13 cellular contexts compared by ENCODE assay signal in the genomic region with DNA sequence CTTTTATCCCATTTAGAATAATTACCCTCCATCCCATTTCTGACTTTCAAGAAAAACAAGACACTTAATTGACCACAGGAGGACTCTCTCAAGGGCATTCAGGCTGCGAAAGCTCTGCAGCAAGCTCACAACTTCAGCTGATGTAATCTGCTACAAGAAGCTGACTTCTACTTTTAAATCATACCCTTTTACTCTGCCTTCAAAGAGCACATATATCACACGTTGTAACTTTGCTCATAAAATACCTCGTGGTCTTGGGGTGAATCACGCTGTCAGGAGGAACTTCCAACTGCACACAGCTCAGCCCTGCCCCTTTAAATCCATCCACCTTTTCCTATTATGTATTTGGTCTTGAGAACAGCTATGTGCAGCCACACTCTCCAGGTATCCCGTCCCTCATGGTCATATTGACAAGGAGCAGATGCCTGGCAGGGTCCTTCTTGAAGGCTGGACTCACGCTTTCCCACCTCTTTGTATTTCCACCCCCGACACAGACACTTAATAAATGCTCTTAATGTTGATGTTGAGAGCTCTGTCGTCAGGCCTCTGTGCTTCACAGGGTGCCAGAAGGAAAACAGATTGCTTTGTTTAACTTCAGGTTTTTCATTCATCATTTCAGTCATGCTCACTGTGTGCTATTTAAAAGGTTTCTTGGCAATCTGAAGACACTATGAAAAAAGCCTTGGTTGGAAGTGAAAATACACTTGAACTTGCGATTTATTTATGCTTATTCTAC. TPM values are rescaled to one million over a fixed set of nuclear protein-coding genes. Genes with fewer than 3 reads are reported as not detected.
A peak's percentile ranks its signal among the peaks of the same experiment; 100 is the strongest.
DNase-seq lines count a peak whose midpoint lies in the region; ATAC-seq and TF ChIP-seq lines count a peak whose summit lies in the region.
"Had no signal": no experiment of that assay in that cellular context is flagged by ENCODE, and none has a peak within 500 bp of the region (broad histone marks: within the 10 kb centered on the region; RNA-seq: fewer than 3 reads in every experiment).

No MANE protein-coding gene starts in this region.

- no peaks in the 10 kb centered on the region for H3K27me3 ChIP-seq in lower lobe of right lung (ENCODE audit: low read depth)
- H3K27me3 ChIP-seq: ascending aorta, upper lobe of left lung had no signal

- no peaks in the 10 kb centered on the region for H3K4me1 ChIP-seq in lower lobe of right lung
- H3K4me1 ChIP-seq: ascending aorta had no signal

- ATAC-seq in GM21825 (IDR thresholded peaks at IDR 0.05; ENCODE audit: unreplicated experiment), result no peak
- ATAC-seq in lower lobe of right lung, result no peak

- no peaks in the 10 kb centered on the region for H3K9me3 ChIP-seq in lower lobe of right lung
- H3K9me3 ChIP-seq: ascending aorta, upper lobe of left lung had no signal

- DNase-seq in NCI-H748 (lab: John Stamatoyannopoulos, UW; ENCODE audit: unreplicated experiment) (peak; percentile 10), NCI-H748 treated with DMSO at 0.1 percent for 48 hours (lab: John Stamatoyannopoulos, UW) (no peak), OCI-M1 (lab: John Stamatoyannopoulos, UW) (peak; percentile 9), foreskin fibroblast (peak; percentile 52 to 81), stromal cell of bone marrow (ENCODE audit: low read depth) (peak; percentile 26), lower lobe of right lung (no peak), posterior vena cava (ENCODE audit: low spot score) (no peak)
- DNase-seq: activated CD4-positive, alpha-beta T cell treated with anti-CD3 and anti-CD28 coated beads, Interleukin-2, amount 50 U/mL, for 48 hours; Karpas-422; SHP77; upper lobe of left lung had no signal

- H3K27ac ChIP-seq in lower lobe of right lung, result no peak overlapping the region
- H3K27ac ChIP-seq: ascending aorta, upper lobe of left lung had no signal

- peaks cover 10% of the 10 kb centered on the region for H3K36me3 ChIP-seq in lower lobe of right lung
- H3K36me3 ChIP-seq: ascending aorta had no signal

- no peak for TF ChIP-seq CTCF in foreskin fibroblast (IDR thresholded peaks at IDR 0.05; ENCODE audit: low read depth, low read length)
- TF ChIP-seq CTCF in lower lobe of right lung (IDR thresholded peaks at IDR 0.05), result no peak

- H3K4me3 ChIP-seq in foreskin fibroblast (ENCODE audit: low read depth in 1 of 2, low read length in 2 of 2) (no peak overlapping the region), lower lobe of right lung (no peak overlapping the region)
- H3K4me3 ChIP-seq: ascending aorta, upper lobe of left lung had no signal

- intact Hi-C loops in lower lobe of right lung (cut with DNase I), result no loop called here
- intact Hi-C loops in posterior vena cava (cut with DNase I), result no loop called here

RNA-seq across cellular contexts. Expression of a gene that starts 47.6 kb away (rescaled TPM):
- total RNA-seq in lower lobe of right lung (19.5 TPM), posterior vena cava (10 to 100 TPM in 1 of 2 donors, 1 to 10 TPM in 1; 9.4 to 11.8 TPM)

Comparison
In these comparisons a context has a peak if more than half of its experiments do, and no peak if none do; other contexts are left out.
1. DNase-seq: peak in NCI-H748 (single experiment), OCI-M1 (single experiment), foreskin fibroblast (2 of 2) and stromal cell of bone marrow (single experiment); none in NCI-H748 treated with DMSO at 0.1 percent for 48 hours (single experiment), lower lobe of right lung (single experiment) and posterior vena cava (single experiment).